1 cellular context compared by ENCODE assay signal in the genomic region with DNA sequence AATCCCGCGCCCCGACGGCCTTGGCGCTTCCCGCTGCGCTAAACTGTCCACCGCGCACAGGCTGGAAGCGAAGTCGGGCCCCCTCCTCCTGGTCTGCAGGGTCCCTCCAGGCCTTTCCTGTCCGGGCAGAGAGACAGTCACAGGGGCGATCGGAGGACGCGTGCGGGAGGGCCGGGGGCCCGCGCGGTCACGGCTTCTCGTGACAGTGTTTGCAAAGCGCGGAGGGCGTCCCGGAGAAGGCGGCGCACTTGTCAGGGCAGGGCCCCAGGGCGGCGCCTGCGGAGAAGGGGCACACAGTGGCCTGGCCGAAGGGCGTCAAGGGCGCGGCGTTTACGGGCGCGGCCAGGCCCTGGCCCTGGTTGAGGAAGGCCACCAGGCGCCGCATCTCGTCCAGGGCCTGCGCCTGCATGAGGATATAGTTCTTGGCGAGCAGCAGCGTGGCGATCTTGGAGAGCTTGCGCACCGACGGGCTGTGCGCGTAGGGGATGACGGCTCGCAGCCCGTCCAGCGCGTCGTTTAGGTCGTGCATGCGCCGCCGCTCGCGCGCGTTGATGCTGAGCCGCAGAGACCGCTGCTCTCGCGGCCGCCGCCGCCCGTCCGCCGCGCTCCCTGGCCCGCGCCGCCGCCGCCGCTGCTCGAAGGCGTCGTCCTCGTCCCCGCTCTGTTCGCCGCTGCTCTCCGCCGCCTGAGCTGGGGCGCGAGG.
TF ChIP-seq lines count a peak whose summit lies in the region.

No MANE protein-coding gene starts in this region.

TF ChIP-seq in HepG2, 621 proteins besides CTCF, POLR2A, EP300 and RAD21 (continued from another document):
- TF ChIP-seq, protein P1, sequence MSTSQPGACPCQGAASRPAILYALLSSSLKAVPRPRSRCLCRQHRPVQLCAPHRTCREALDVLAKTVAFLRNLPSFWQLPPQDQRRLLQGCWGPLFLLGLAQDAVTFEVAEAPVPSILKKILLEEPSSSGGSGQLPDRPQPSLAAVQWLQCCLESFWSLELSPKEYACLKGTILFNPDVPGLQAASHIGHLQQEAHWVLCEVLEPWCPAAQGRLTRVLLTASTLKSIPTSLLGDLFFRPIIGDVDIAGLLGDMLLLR (CRISPR knock-in tag; IDR thresholded peaks at IDR 0.05): no peak
- TF ChIP-seq JUNB (CRISPR knock-in tag; IDR thresholded peaks at IDR 0.05; ENCODE audit: borderline replicate concordance) (no peak), ZNF558 (CRISPR knock-in tag; IDR thresholded peaks at IDR 0.05; ENCODE audit: borderline replicate concordance) (no peak), JUND (CRISPR knock-in tag; IDR thresholded peaks at IDR 0.05) (no peak), NR2F6 (IDR thresholded peaks at IDR 0.05) (no peak), NR2F6 (CRISPR knock-in tag; IDR thresholded peaks at IDR 0.05) (no peak), ZKSCAN5 (CRISPR knock-in tag; IDR thresholded peaks at IDR 0.05) (no peak), ZFP36 (IDR thresholded peaks at IDR 0.05; ENCODE audit: borderline replicate concordance, low read depth, low read length, partially characterized antibody) (no peak), ZNF777 (CRISPR knock-in tag; IDR thresholded peaks at IDR 0.05) (no peak; the same call in 1 of the 2 replicates), ZMYM3 (CRISPR knock-in tag; IDR thresholded peaks at IDR 0.05) (no peak), NFKB2 (CRISPR knock-in tag; IDR thresholded peaks at IDR 0.05; ENCODE audit: borderline replicate concordance) (no peak), ZNF333 (CRISPR knock-in tag; IDR thresholded peaks at IDR 0.05; ENCODE audit: borderline replicate concordance) (no peak), KDM5B (CRISPR knock-in tag; IDR thresholded peaks at IDR 0.05; ENCODE audit: borderline replicate concordance) (0 out of 2 replicates have a peak, but pooled peaks have one; percentile 16), BRCA1 (CRISPR knock-in tag; IDR thresholded peaks at IDR 0.05) (no peak)
- TF ChIP-seq, protein P2, sequence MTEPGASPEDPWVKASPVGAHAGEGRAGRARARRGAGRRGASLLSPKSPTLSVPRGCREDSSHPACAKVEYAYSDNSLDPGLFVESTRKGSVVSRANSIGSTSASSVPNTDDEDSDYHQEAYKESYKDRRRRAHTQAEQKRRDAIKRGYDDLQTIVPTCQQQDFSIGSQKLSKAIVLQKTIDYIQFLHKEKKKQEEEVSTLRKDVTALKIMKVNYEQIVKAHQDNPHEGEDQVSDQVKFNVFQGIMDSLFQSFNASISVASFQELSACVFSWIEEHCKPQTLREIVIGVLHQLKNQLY (CRISPR knock-in tag; IDR thresholded peaks at IDR 0.05): no peak
- TF ChIP-seq, protein P3, sequence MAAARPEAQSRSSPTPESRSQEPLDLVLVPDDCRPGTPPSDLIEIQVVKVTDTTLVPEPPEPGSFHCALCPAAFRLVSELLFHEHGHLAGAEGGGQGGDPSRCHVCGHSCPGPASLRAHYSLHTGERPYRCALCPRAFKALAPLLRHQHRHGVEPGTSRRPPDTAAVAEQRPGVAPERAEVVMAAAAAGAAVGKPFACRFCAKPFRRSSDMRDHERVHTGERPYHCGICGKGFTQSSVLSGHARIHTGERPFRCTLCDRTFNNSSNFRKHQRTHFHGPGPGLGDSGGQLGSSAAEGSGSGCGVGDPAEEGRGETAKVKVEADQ (CRISPR knock-in tag; IDR thresholded peaks at IDR 0.05; ENCODE audit: borderline replicate concordance): no peak
- TF ChIP-seq, protein P4, sequence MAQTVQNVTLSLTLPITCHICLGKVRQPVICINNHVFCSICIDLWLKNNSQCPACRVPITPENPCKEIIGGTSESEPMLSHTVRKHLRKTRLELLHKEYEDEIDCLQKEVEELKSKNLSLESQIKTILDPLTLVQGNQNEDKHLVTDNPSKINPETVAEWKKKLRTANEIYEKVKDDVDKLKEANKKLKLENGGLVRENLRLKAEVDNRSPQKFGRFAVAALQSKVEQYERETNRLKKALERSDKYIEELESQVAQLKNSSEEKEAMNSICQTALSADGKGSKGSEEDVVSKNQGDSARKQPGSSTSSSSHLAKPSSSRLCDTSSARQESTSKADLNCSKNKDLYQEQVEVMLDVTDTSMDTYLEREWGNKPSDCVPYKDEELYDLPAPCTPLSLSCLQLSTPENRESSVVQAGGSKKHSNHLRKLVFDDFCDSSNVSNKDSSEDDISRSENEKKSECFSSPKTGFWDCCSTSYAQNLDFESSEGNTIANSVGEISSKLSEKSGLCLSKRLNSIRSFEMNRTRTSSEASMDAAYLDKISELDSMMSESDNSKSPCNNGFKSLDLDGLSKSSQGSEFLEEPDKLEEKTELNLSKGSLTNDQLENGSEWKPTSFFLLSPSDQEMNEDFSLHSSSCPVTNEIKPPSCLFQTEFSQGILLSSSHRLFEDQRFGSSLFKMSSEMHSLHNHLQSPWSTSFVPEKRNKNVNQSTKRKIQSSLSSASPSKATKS (CRISPR knock-in tag; IDR thresholded peaks at IDR 0.05): no peak
- TF ChIP-seq, protein P5, sequence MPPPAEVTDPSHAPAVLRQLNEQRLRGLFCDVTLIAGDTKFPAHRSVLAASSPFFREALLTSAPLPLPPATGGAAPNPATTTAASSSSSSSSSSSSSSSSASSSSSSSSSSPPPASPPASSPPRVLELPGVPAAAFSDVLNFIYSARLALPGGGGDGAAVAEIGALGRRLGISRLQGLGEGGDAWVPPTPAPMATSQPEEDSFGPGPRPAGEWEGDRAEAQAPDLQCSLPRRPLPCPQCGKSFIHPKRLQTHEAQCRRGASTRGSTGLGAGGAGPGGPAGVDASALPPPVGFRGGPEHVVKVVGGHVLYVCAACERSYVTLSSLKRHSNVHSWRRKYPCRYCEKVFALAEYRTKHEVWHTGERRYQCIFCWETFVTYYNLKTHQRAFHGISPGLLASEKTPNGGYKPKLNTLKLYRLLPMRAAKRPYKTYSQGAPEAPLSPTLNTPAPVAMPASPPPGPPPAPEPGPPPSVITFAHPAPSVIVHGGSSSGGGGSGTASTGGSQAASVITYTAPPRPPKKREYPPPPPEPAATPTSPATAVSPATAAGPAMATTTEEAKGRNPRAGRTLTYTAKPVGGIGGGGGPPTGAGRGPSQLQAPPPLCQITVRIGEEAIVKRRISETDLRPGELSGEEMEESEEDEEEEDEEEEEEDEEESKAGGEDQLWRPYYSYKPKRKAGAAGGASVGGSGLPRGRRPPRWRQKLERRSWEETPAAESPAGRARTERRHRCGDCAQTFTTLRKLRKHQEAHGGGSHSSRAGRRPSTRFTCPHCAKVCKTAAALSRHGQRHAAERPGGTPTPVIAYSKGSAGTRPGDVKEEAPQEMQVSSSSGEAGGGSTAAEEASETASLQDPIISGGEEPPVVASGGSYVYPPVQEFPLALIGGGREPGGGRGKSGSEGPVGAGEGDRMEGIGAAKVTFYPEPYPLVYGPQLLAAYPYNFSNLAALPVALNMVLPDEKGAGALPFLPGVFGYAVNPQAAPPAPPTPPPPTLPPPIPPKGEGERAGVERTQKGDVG (CRISPR knock-in tag; IDR thresholded peaks at IDR 0.05; ENCODE audit: borderline replicate concordance): no peak
- TF ChIP-seq, protein P6, sequence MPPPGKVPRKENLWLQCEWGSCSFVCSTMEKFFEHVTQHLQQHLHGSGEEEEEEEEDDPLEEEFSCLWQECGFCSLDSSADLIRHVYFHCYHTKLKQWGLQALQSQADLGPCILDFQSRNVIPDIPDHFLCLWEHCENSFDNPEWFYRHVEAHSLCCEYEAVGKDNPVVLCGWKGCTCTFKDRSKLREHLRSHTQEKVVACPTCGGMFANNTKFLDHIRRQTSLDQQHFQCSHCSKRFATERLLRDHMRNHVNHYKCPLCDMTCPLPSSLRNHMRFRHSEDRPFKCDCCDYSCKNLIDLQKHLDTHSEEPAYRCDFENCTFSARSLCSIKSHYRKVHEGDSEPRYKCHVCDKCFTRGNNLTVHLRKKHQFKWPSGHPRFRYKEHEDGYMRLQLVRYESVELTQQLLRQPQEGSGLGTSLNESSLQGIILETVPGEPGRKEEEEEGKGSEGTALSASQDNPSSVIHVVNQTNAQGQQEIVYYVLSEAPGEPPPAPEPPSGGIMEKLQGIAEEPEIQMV (CRISPR knock-in tag; IDR thresholded peaks at IDR 0.05; ENCODE audit: low read depth): no peak
- TF ChIP-seq, protein P7, sequence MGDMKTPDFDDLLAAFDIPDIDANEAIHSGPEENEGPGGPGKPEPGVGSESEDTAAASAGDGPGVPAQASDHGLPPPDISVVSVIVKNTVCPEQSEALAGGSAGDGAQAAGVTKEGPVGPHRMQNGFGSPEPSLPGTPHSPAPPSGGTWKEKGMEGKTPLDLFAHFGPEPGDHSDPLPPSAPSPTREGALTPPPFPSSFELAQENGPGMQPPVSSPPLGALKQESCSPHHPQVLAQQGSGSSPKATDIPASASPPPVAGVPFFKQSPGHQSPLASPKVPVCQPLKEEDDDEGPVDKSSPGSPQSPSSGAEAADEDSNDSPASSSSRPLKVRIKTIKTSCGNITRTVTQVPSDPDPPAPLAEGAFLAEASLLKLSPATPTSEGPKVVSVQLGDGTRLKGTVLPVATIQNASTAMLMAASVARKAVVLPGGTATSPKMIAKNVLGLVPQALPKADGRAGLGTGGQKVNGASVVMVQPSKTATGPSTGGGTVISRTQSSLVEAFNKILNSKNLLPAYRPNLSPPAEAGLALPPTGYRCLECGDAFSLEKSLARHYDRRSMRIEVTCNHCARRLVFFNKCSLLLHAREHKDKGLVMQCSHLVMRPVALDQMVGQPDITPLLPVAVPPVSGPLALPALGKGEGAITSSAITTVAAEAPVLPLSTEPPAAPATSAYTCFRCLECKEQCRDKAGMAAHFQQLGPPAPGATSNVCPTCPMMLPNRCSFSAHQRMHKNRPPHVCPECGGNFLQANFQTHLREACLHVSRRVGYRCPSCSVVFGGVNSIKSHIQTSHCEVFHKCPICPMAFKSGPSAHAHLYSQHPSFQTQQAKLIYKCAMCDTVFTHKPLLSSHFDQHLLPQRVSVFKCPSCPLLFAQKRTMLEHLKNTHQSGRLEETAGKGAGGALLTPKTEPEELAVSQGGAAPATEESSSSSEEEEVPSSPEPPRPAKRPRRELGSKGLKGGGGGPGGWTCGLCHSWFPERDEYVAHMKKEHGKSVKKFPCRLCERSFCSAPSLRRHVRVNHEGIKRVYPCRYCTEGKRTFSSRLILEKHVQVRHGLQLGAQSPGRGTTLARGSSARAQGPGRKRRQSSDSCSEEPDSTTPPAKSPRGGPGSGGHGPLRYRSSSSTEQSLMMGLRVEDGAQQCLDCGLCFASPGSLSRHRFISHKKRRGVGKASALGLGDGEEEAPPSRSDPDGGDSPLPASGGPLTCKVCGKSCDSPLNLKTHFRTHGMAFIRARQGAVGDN (CRISPR knock-in tag; IDR thresholded peaks at IDR 0.05): peak; percentile 23
- TF ChIP-seq, protein P8, sequence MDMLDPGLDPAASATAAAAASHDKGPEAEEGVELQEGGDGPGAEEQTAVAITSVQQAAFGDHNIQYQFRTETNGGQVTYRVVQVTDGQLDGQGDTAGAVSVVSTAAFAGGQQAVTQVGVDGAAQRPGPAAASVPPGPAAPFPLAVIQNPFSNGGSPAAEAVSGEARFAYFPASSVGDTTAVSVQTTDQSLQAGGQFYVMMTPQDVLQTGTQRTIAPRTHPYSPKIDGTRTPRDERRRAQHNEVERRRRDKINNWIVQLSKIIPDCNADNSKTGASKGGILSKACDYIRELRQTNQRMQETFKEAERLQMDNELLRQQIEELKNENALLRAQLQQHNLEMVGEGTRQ (IDR thresholded peaks at IDR 0.05; ENCODE audit: low read depth, low read length): no peak
- TF ChIP-seq, protein P8 (CRISPR knock-in tag; IDR thresholded peaks at IDR 0.05; ENCODE audit: borderline replicate concordance): no peak
- TF ChIP-seq, protein P9, sequence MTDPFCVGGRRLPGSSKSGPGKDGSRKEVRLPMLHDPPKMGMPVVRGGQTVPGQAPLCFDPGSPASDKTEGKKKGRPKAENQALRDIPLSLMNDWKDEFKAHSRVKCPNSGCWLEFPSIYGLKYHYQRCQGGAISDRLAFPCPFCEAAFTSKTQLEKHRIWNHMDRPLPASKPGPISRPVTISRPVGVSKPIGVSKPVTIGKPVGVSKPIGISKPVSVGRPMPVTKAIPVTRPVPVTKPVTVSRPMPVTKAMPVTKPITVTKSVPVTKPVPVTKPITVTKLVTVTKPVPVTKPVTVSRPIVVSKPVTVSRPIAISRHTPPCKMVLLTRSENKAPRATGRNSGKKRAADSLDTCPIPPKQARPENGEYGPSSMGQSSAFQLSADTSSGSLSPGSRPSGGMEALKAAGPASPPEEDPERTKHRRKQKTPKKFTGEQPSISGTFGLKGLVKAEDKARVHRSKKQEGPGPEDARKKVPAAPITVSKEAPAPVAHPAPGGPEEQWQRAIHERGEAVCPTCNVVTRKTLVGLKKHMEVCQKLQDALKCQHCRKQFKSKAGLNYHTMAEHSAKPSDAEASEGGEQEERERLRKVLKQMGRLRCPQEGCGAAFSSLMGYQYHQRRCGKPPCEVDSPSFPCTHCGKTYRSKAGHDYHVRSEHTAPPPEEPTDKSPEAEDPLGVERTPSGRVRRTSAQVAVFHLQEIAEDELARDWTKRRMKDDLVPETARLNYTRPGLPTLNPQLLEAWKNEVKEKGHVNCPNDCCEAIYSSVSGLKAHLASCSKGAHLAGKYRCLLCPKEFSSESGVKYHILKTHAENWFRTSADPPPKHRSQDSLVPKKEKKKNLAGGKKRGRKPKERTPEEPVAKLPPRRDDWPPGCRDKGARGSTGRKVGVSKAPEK (CRISPR knock-in tag; IDR thresholded peaks at IDR 0.05; ENCODE audit: borderline replicate concordance): peak; percentile 50; the same call in 1 of the 2 replicates
